ENCODE assay signal across 8 cellular contexts in genomic region chr7:1368682-1369571, GRCh38.
DNase-seq lines count a peak whose midpoint lies in the region; ATAC-seq lines count a peak whose summit lies in the region.

No MANE protein-coding gene starts in this region.

- peaks cover 45% of the 10 kb centered on the region for H3K27me3 Mint-ChIP-seq in activated naive CD8-positive, alpha-beta T cell treated with anti-CD3 and anti-CD28 coated beads, Interleukin-2, amount 50 U/mL, for 24 hours

- no peak overlapping the region for H3K27ac Mint-ChIP-seq in activated naive CD8-positive, alpha-beta T cell treated with anti-CD3 and anti-CD28 coated beads, Interleukin-2, amount 50 U/mL, for 24 hours

- DNase-seq in activated CD8-positive, alpha-beta memory T cell treated with anti-CD3 and anti-CD28 coated beads for 24 hours = peak; percentile 60
- no peak for DNase-seq in activated CD8-positive, alpha-beta memory T cell treated with anti-CD3 and anti-CD28 coated beads, Interleukin-2, amount 50 U/mL, for 4 hours
- DNase-seq in NCI-H2227 treated with DMSO at 0.1 percent for 48 hours (lab: John Stamatoyannopoulos, UW) (peak; percentile 32), retina (peak; percentile 77)
- peak; percentile 60 for DNase-seq in activated naive CD8-positive, alpha-beta T cell treated with anti-CD3 and anti-CD28 coated beads, Interleukin-2, amount 50 U/mL, for 24 hours

- ATAC-seq in activated naive CD8-positive, alpha-beta T cell treated with anti-CD3 and anti-CD28 coated beads, Interleukin-2, amount 50 U/mL, for 24 hours = peak; percentile 52
- ATAC-seq in HG03378 (IDR thresholded peaks at IDR 0.05; ENCODE audit: unreplicated experiment) = no peak
- ATAC-seq in HG03139 (IDR thresholded peaks at IDR 0.05; ENCODE audit: unreplicated experiment) = no peak
- no peak for ATAC-seq in HG02870 (IDR thresholded peaks at IDR 0.05; ENCODE audit: unreplicated experiment)

- H3K4me1 Mint-ChIP-seq in activated naive CD8-positive, alpha-beta T cell treated with anti-CD3 and anti-CD28 coated beads, Interleukin-2, amount 50 U/mL, for 24 hours = no peaks in the 10 kb centered on the region

- H3K4me3 Mint-ChIP-seq in activated naive CD8-positive, alpha-beta T cell treated with anti-CD3 and anti-CD28 coated beads, Interleukin-2, amount 50 U/mL, for 24 hours = no peak overlapping the region

- H3K9me3 Mint-ChIP-seq in activated naive CD8-positive, alpha-beta T cell treated with anti-CD3 and anti-CD28 coated beads, Interleukin-2, amount 50 U/mL, for 24 hours = peaks cover 4% of the 10 kb centered on the region

- H3K36me3 Mint-ChIP-seq in activated naive CD8-positive, alpha-beta T cell treated with anti-CD3 and anti-CD28 coated beads, Interleukin-2, amount 50 U/mL, for 24 hours (ENCODE audit: low read depth) = no peaks in the 10 kb centered on the region
